Comparison of ENCODE assay signal across 10 cellular contexts in genomic region chr2:85604568-85605339, GRCh38. TPM values are rescaled to one million over a fixed set of nuclear protein-coding genes. Genes with fewer than 3 reads are reported as not detected.
DNase-seq lines count a peak whose midpoint lies in the region; ATAC-seq and TF ChIP-seq lines count a peak whose summit lies in the region.
"Had no signal": no experiment of that assay in that cellular context is flagged by ENCODE, and none has a peak within 500 bp of the region (broad histone marks: within the 10 kb centered on the region; RNA-seq: fewer than 3 reads in every experiment).

No MANE protein-coding gene starts in this region.

- H3K9me3 ChIP-seq in GM23248 (ENCODE audit: low read depth) (no peaks in the 10 kb centered on the region), neural progenitor cell (ENCODE audit: low read depth) (no peaks in the 10 kb centered on the region)
- H3K9me3 ChIP-seq: mucosa of descending colon had no signal

- peaks cover 32% of the 10 kb centered on the region for H3K4me1 ChIP-seq in GM23248 (ENCODE audit: insufficient read depth)
- peaks cover 4% of the 10 kb centered on the region for H3K4me1 ChIP-seq in neural progenitor cell

- 0 out of 2 replicates have a peak overlapping the region, but pooled peaks have one; percentile 12 for H3K9ac ChIP-seq in GM23248
- H3K9ac ChIP-seq in neural progenitor cell = no peak overlapping the region

- peak overlapping the region; percentile 63 for H3K27ac ChIP-seq in GM23248
- no peak overlapping the region for H3K27ac ChIP-seq in neural progenitor cell

- H3K9me2 ChIP-seq in GM23248 (ENCODE audit: insufficient read depth) = no peaks in the 10 kb centered on the region

- DNase-seq in GM23248 (peak; percentile 31), MCF 10A (ENCODE audit: unreplicated experiment) (no peak), neural progenitor cell (ENCODE audit: low spot score) (no peak), D341Med (ENCODE audit: low spot score) (no peak)
- no peak for DNase-seq in activated CD4-positive, alpha-beta T cell treated with anti-CD3 and anti-CD28 coated beads for 1 hour
- DNase-seq: activated gamma-delta T cell, DMS79 treated with DMSO at 0.1 percent for 48 hours, mucosa of descending colon had no signal

- in situ Hi-C loops in GM23248 (cut with MboI) = no loop called here

- H3K36me3 Mint-ChIP-seq in MCF 10A (ENCODE audit: insufficient read depth, unreplicated experiment) = peaks cover 46% of the 10 kb centered on the region
- H3K36me3 Mint-ChIP-seq in neural progenitor cell = peaks cover 24% of the 10 kb centered on the region
- H3K36me3 Mint-ChIP-seq: IgD-negative memory B cell had no signal

- H3K4me2 ChIP-seq in GM23248 (ENCODE audit: unreplicated experiment) (peak overlapping the region; percentile 79), neural progenitor cell (no peak overlapping the region)

- H3K4me3 Mint-ChIP-seq in MCF 10A (ENCODE audit: unreplicated experiment) = peak overlapping the region; percentile 79
- peak overlapping the region; percentile 63 for H3K4me3 Mint-ChIP-seq in neural progenitor cell

- POLR2A ChIA-PET in MCF 10A (lab: Yijun Ruan, JAX) = interaction anchor here (0.7 to 6.1 kb wide), 16 partner anchors 10 to 317 kb away, joined by 3 to 67 read pairs (median 4); partner anchors contain the start of genes ELMOD3, MAT2A, RETSAT and RNF181

- H3K9me3 Mint-ChIP-seq in MCF 10A (ENCODE audit: unreplicated experiment) (no peaks in the 10 kb centered on the region), neural progenitor cell (no peaks in the 10 kb centered on the region)
- H3K9me3 Mint-ChIP-seq: IgD-negative memory B cell had no signal

- H2AFZ ChIP-seq in GM23248 (no peak overlapping the region), neural progenitor cell (replicated peaks) (no peak overlapping the region)

- no peak for TF ChIP-seq CTCF in MCF 10A (IDR thresholded peaks at IDR 0.05; ENCODE audit: unreplicated experiment)
- TF ChIP-seq CTCF in neural progenitor cell (IDR thresholded peaks at IDR 0.05) = no peak

- H3K79me2 ChIP-seq in GM23248 (ENCODE audit: insufficient read depth) = peaks cover 48% of the 10 kb centered on the region
- H3K79me2 ChIP-seq in neural progenitor cell (ENCODE audit: low read depth) = peaks cover 16% of the 10 kb centered on the region

- H3K4me3 ChIP-seq in GM23248 = peak overlapping the region; percentile 5; the same call in 1 of the 2 replicates
- no peak overlapping the region for H3K4me3 ChIP-seq in neural progenitor cell
- H3K4me3 ChIP-seq: mucosa of descending colon had no signal

- peaks cover 46% of the 10 kb centered on the region for H3F3A ChIP-seq in GM23248 (ENCODE audit: insufficient read depth)
- H3F3A ChIP-seq in neural progenitor cell (ENCODE audit: low read depth) = peaks cover 31% of the 10 kb centered on the region

- no peak for ATAC-seq in HG02763 (IDR thresholded peaks at IDR 0.05; ENCODE audit: unreplicated experiment)
- ATAC-seq: mucosa of descending colon had no signal

- H3K36me3 ChIP-seq in GM23248 (ENCODE audit: low read depth) = no peaks in the 10 kb centered on the region; the same call in 1 of the 2 replicates
- H3K36me3 ChIP-seq in neural progenitor cell = no peaks in the 10 kb centered on the region

- H3K4me1 Mint-ChIP-seq in MCF 10A (ENCODE audit: insufficient read depth, unreplicated experiment) (peaks cover 12% of the 10 kb centered on the region), neural progenitor cell (peaks cover 32% of the 10 kb centered on the region)

- H4K20me1 ChIP-seq in GM23248 (ENCODE audit: insufficient read depth) = no peaks in the 10 kb centered on the region
- peaks cover 27% of the 10 kb centered on the region for H4K20me1 ChIP-seq in neural progenitor cell (ENCODE audit: low read depth)

- H3K27ac Mint-ChIP-seq in MCF 10A (ENCODE audit: low read depth, unreplicated experiment) = no peak overlapping the region
- no peak overlapping the region for H3K27ac Mint-ChIP-seq in neural progenitor cell

- intact Hi-C loops in MCF 10A (cut with micrococcal nuclease) = loop anchor here (5.0 kb wide), 2 partner anchors 42 to 182 kb away; partner anchors contain the start of gene GGCX

- H3K27me3 ChIP-seq in GM23248 (replicated peaks; ENCODE audit: insufficient read depth) = no peaks in the 10 kb centered on the region
- no peaks in the 10 kb centered on the region for H3K27me3 ChIP-seq in neural progenitor cell

- WGBS in GM23248 (ENCODE audit: low coverage in 1 of 2, low lambda C conversion rate in 2 of 2, missing lambda C conversion rate in 2 of 2), 2 experiments = 30 to 34% methylated on average over 6 of the region's 6 CpGs

- no peaks in the 10 kb centered on the region for H3K27me3 Mint-ChIP-seq in MCF 10A (ENCODE audit: insufficient read depth, unreplicated experiment)
- H3K27me3 Mint-ChIP-seq in neural progenitor cell (ENCODE audit: insufficient read depth, low read depth) = peaks cover 6% of the 10 kb centered on the region
- H3K27me3 Mint-ChIP-seq: IgD-negative memory B cell had no signal

- BruUV-seq in MCF 10A (replicated peaks; lab: Mats Ljungman, UMichigan) = no TSS peak

- CTCF ChIA-PET in MCF 10A (lab: Yijun Ruan, JAX) = interaction anchor here (0.6 to 2.2 kb wide), 10 partner anchors 10 to 507 kb away, joined by 3 to 10 read pairs (median 4); partner anchors contain the start of genes RNF181 and USP39

RNA-seq across cellular contexts. Expression of gene TMEM150A, which starts 2.3 kb away (rescaled TPM):
- 13.5 and 20.9 TPM in 2 replicates for total RNA-seq in GM23248 (2014; rRNA removed; shearing (Covaris generic))
- polyA plus RNA-seq in GM23248 (2016; fragmentation: Nextera tagmentation; extraction: Ambion mirVana) = 35.7 and 36.0 TPM in 2 replicates
- total RNA-seq in MCF 10A (2022) (12.5 and 14.5 TPM in 2 replicates), neural progenitor cell (ENCODE audit: low replicate concordance) (7.2 and 12.5 TPM in 2 replicates)

RNA-seq across cellular contexts. Expression of gene C2orf68, which starts 7.1 kb away (rescaled TPM):
- 9.8 and 19.5 TPM in 2 replicates for total RNA-seq in GM23248 (2014; rRNA removed; shearing (Covaris generic))
- 30.4 and 31.3 TPM in 2 replicates for polyA plus RNA-seq in GM23248 (2016; fragmentation: Nextera tagmentation; extraction: Ambion mirVana)
- total RNA-seq in MCF 10A (2022) (34.3 and 35.5 TPM in 2 replicates), neural progenitor cell (ENCODE audit: low replicate concordance) (31.1 and 47.6 TPM in 2 replicates)

RNA-seq across cellular contexts. Expression of gene RNF181, which starts 9.2 kb away (rescaled TPM):
- total RNA-seq in GM23248 (2014; rRNA removed; shearing (Covaris generic)) = 159 and 178 TPM in 2 replicates
- polyA plus RNA-seq in GM23248 (2016; fragmentation: Nextera tagmentation; extraction: Ambion mirVana) = 294 and 308 TPM in 2 replicates
- 125 and 215 TPM in 2 replicates for total RNA-seq in MCF 10A (2022)
- 81.3 and 113 TPM in 2 replicates for total RNA-seq in neural progenitor cell (ENCODE audit: low replicate concordance)

RNA-seq across cellular contexts. Expression of gene USP39, which starts 11.2 kb away (rescaled TPM):
- total RNA-seq in GM23248 (2014; rRNA removed; shearing (Covaris generic)) = 41.4 and 44.5 TPM in 2 replicates
- polyA plus RNA-seq in GM23248 (2016; fragmentation: Nextera tagmentation; extraction: Ambion mirVana) = 43.3 and 43.7 TPM in 2 replicates
- total RNA-seq in MCF 10A (2022) (36.7 and 43.8 TPM in 2 replicates), neural progenitor cell (ENCODE audit: low replicate concordance) (85.3 and 87.3 TPM in 2 replicates)

RNA-seq across cellular contexts. Expression of gene VAMP5, which starts 20.5 kb away (rescaled TPM):
- total RNA-seq in GM23248 (2014; rRNA removed; shearing (Covaris generic)) = 50.3 and 59.0 TPM in 2 replicates
- polyA plus RNA-seq in GM23248 (2016; fragmentation: Nextera tagmentation; extraction: Ambion mirVana) = 287 and 289 TPM in 2 replicates
- total RNA-seq in MCF 10A (2022) = 1.6 and 3.0 TPM in 2 replicates
- not detected in 2 replicates for total RNA-seq in neural progenitor cell (ENCODE audit: low replicate concordance)
